20 cellular contexts compared by ENCODE assay signal in the genomic region with DNA sequence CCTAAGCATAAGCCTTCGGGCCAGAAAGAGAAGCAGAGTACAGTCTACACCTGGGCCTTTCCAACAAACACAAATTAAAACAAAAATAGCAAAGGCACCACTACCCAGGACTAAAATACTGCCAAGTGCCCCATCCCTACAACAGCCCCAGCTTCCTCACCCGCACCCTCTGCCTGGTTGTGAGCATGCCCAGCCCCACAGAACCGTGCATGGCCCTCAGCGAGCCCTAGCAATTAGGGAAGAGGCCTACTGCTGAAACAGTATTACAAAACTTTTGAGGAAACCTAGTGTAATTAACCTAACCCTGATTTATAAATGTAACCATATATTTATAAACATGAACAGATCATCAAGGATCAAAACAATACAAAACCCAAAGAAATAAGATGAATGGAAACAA. TPM values are rescaled to one million over a fixed set of nuclear protein-coding genes. Genes with fewer than 3 reads are reported as not detected.
DNase-seq lines count a peak whose midpoint lies in the region; ATAC-seq and TF ChIP-seq lines count a peak whose summit lies in the region.
"Had no signal": no experiment of that assay in that cellular context is flagged by ENCODE, and none has a peak within 500 bp of the region (broad histone marks: within the 10 kb centered on the region; RNA-seq: fewer than 3 reads in every experiment).

No MANE protein-coding gene starts in this region.

- no peaks in the 10 kb centered on the region for H3K27me3 ChIP-seq in left ventricle myocardium inferior (ENCODE audit: low read depth)
- no peaks in the 10 kb centered on the region for H3K27me3 ChIP-seq in lower lobe of right lung (ENCODE audit: low read depth)
- H3K27me3 ChIP-seq in upper lobe of left lung: no peaks in the 10 kb centered on the region
- H3K27me3 ChIP-seq: BLaER1 treated with 17β-estradiol and CSF1 and Interleukin-3, amounts not matched to agents 10 nM and 100 nM had no signal

- no peak for TF ChIP-seq CTCF in left ventricle myocardium inferior (IDR thresholded peaks at IDR 0.05; ENCODE audit: borderline replicate concordance)
- TF ChIP-seq CTCF in lower lobe of right lung (IDR thresholded peaks at IDR 0.05): no peak
- no peak for TF ChIP-seq CTCF in upper lobe of left lung (IDR thresholded peaks at IDR 0.05)

- 72 to 89% methylated on average over 4 of the region's 4 CpGs for WGBS in upper lobe of left lung, 2 donors

- intact Hi-C loops in Right ventricle myocardium inferior (cut with DNase I) (loop anchor here (5.0 kb wide), 1 partner anchor 554 kb away; no protein-coding TSS in a partner anchor), left ventricle myocardium inferior (cut with micrococcal nuclease) (loop anchor here (5.0 kb wide), 1 partner anchor 554 kb away; no protein-coding TSS in a partner anchor), lower lobe of right lung (cut with DNase I) (no loop called here)

- no peaks in the 10 kb centered on the region for H3K4me1 ChIP-seq in left ventricle myocardium inferior
- no peaks in the 10 kb centered on the region for H3K4me1 ChIP-seq in lower lobe of right lung
- no peaks in the 10 kb centered on the region for H3K4me1 ChIP-seq in upper lobe of left lung
- H3K4me1 ChIP-seq: BLaER1 treated with 17β-estradiol and CSF1 and Interleukin-3, amounts not matched to agents 10 nM and 100 nM; HAP-1 had no signal

- TF ChIP-seq EP300 in upper lobe of left lung (IDR thresholded peaks at IDR 0.05): no peak

- H3K9me3 ChIP-seq in left ventricle myocardium inferior (replicated peaks) (no peaks in the 10 kb centered on the region), lower lobe of right lung (no peaks in the 10 kb centered on the region), upper lobe of left lung (no peaks in the 10 kb centered on the region)
- H3K9me3 ChIP-seq: BLaER1 treated with 17β-estradiol and CSF1 and Interleukin-3, amounts not matched to agents 10 nM and 100 nM; HAP-1 had no signal

- no peak for TF ChIP-seq POLR2A in upper lobe of left lung (IDR thresholded peaks at IDR 0.05)

- H3K27ac ChIP-seq in left ventricle myocardium inferior (replicated peaks): no peak overlapping the region
- H3K27ac ChIP-seq in lower lobe of right lung: no peak overlapping the region
- no peak overlapping the region for H3K27ac ChIP-seq in upper lobe of left lung
- H3K27ac ChIP-seq: BLaER1 treated with 17β-estradiol and CSF1 and Interleukin-3, amounts not matched to agents 10 nM and 100 nM; GM23248 had no signal

- H3K36me3 ChIP-seq in left ventricle myocardium inferior: peaks cover 42% of the 10 kb centered on the region
- H3K36me3 ChIP-seq in lower lobe of right lung: peaks cover 50% of the 10 kb centered on the region
- peaks cover 0 to 40% (median 11%) of the 10 kb centered on the region in 4 donors for H3K36me3 ChIP-seq in upper lobe of left lung

- H3K4me3 ChIP-seq in left ventricle myocardium inferior (no peak overlapping the region), lower lobe of right lung (no peak overlapping the region), upper lobe of left lung (no peak overlapping the region)
- H3K4me3 ChIP-seq: BLaER1 treated with 17β-estradiol and CSF1 and Interleukin-3, amounts not matched to agents 10 nM and 100 nM; GM23248; HAP-1 had no signal

- ATAC-seq in Right ventricle myocardium inferior (no peak), lower lobe of right lung (peak in 1 of 2 donors; percentile 46), upper lobe of left lung (ENCODE audit: low FRiP score in 2 of 2) (no peak), HG03025 (IDR thresholded peaks at IDR 0.05; ENCODE audit: low FRiP score, unreplicated experiment) (no peak), HG02588 (IDR thresholded peaks at IDR 0.05; ENCODE audit: unreplicated experiment) (no peak)
- ATAC-seq: HepG2 had no signal

- DNase-seq in Right ventricle myocardium inferior (ENCODE audit: missing footprints) (peak; percentile 77), left ventricle myocardium inferior (no peak), lower lobe of right lung (peak; percentile 54), upper lobe of left lung (peak; percentile 8 to 24), C1 segment of cervical spinal cord (lab: John Stamatoyannopoulos, UW) (no peak)
- DNase-seq: 8988T; CD4-positive, alpha-beta memory T cell; DMS153; DMS79; GDM1; GM23248 had no signal

RNA-seq across cellular contexts. Expression of a gene that starts 44.2 kb away (rescaled TPM):
- total RNA-seq in Right ventricle myocardium inferior (19.0 TPM), left ventricle myocardium inferior (19.3 TPM), lower lobe of right lung (10.9 TPM), upper lobe of left lung (10 to 100 TPM in 3 of 6 donors, 1 to 10 TPM in 3; 2.0 to 12.5 (median 10.2) TPM)

RNA-seq across cellular contexts. Expression of a gene that starts 59.8 kb away (rescaled TPM):
- total RNA-seq in Right ventricle myocardium inferior (0.38 TPM), left ventricle myocardium inferior (0.44 TPM), lower lobe of right lung (3.2 TPM), upper lobe of left lung (1 to 10 TPM in 4 of 6 donors, under 1 TPM in 2; 0.46 to 4.4 (median 1.1) TPM)
- total RNA-seq: A673; B cell; CD4-positive, alpha-beta memory T cell; Daoy; GM23248; H4 had no signal

Comparison
In these comparisons a context has a peak if more than half of its experiments do, and no peak if none do; other contexts are left out.
1. DNase-seq: peak in Right ventricle myocardium inferior (single experiment), lower lobe of right lung (single experiment) and upper lobe of left lung (2 of 2); none in left ventricle myocardium inferior (single experiment) and C1 segment of cervical spinal cord (0 of 14).